29 cellular contexts compared by ENCODE assay signal in the genomic region with DNA sequence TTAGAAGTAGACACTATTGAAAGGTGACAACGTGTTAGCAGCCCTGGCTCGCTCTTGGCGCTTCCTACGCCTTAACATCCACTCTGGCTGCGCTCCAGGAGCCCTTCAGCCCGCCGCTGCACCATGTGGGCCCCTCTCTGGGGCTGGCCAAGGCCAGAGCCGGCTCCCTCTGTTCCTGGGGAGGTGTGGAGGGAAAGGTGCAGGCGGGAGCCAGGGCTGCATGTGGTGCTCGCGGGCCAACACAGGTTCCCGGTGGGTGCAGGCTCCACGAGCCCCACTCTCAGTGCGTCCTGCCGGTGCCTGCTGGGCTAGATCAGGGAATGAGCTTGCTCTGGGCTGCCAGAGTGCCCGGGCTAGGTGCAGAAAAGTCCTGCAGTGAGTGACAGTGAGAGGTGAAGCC.
"Had no signal": no experiment of that assay in that cellular context is flagged by ENCODE, and none has a peak within 500 bp of the region (broad histone marks: within the 10 kb centered on the region; RNA-seq: fewer than 3 reads in every experiment).

No MANE protein-coding gene starts in this region.

- H3K27me3 Mint-ChIP-seq: naive thymus-derived CD8-positive, alpha-beta T cell; progenitor cell of endocrine pancreas; stimulated activated memory B cell treated with anti-CD40 and anti-IgM and Interleukin-4, amounts not matched to agents 10 μg/mL and 1 μg/mL and 100 μg/mL, for 72 hours had no signal

- H3K27me3 ChIP-seq: left lung, neutrophil, ovary, right atrium auricular region, right lobe of liver, stomach, testis, thyroid gland, transverse colon, upper lobe of right lung had no signal

- DNase-seq: hypothalamus; immature natural killer cell; kidney; left colon; lower lobe of right lung; mammary epithelial cell; mesenchymal stem cell; naive thymus-derived CD8-positive, alpha-beta T cell; occipital lobe; ovary; right lobe of liver; stimulated activated CD4-positive, alpha-beta T cell treated with anti-CD3 and anti-CD28 coated beads, Interleukin-1b, Interleukin-23, amount 100 ng/mL, for 48 hours; stimulated activated CD4-positive, alpha-beta T cell treated with anti-CD3 and anti-CD28 coated beads, Interleukin-2, amount 100 ng/mL, for 48 hours; stimulated activated CD4-positive, alpha-beta T cell treated with anti-CD3 and anti-CD28 coated beads, Interleukin-4, amount 100 ng/mL, for 4 hours; stimulated activated CD8-positive, alpha-beta memory T cell treated with anti-CD3 and anti-CD28 coated beads, Interleukin-4, amount 100 ng/mL, for 48 hours; stimulated activated naive CD4-positive, alpha-beta T cell treated with Interleukin-2 at 50 U/mL for 16 hours; stomach; thyroid gland; transverse colon; upper lobe of right lung had no signal

- ATAC-seq: left colon; left lung; lower lobe of right lung; naive thymus-derived CD8-positive, alpha-beta T cell; right lobe of liver; stimulated activated memory B cell treated with anti-CD40 and anti-IgM and Interleukin-4, amounts not matched to agents 10 μg/mL and 1 μg/mL and 100 μg/mL, for 72 hours; upper lobe of right lung had no signal

- H3K36me3 ChIP-seq: left lung, lower lobe of right lung, neutrophil, ovary, right atrium auricular region, right lobe of liver, stomach, thyroid gland, transverse colon, upper lobe of right lung had no signal

- H3K4me2 ChIP-seq: smooth muscle cell had no signal

- H3K9me3 Mint-ChIP-seq: stimulated activated memory B cell treated with anti-CD40 and anti-IgM and Interleukin-4, amounts not matched to agents 10 μg/mL and 1 μg/mL and 100 μg/mL, for 72 hours had no signal

- H3K4me1 ChIP-seq: left lung, lower lobe of right lung, right atrium auricular region, right lobe of liver, stomach, testis, thyroid gland, transverse colon, upper lobe of right lung had no signal

- H3K27ac Mint-ChIP-seq: immature natural killer cell; naive thymus-derived CD8-positive, alpha-beta T cell; nephron; progenitor cell of endocrine pancreas; stimulated activated memory B cell treated with anti-CD40 and anti-IgM and Interleukin-4, amounts not matched to agents 10 μg/mL and 1 μg/mL and 100 μg/mL, for 72 hours had no signal

- H3K4me3 ChIP-seq: left lung, lower lobe of right lung, ovary, right atrium auricular region, right lobe of liver, smooth muscle cell, stomach, thyroid gland, transverse colon, upper lobe of right lung had no signal

- H3K27ac ChIP-seq: left lung, lower lobe of right lung, neutrophil, ovary, right atrium auricular region, right lobe of liver, stomach, testis, thyroid gland, transverse colon, upper lobe of right lung had no signal

- H3K9me3 ChIP-seq: lower lobe of right lung, neutrophil, ovary, right atrium auricular region, right lobe of liver, testis, thyroid gland, transverse colon, upper lobe of right lung had no signal

- H3K4me1 Mint-ChIP-seq: immature natural killer cell; naive thymus-derived CD8-positive, alpha-beta T cell; nephron; neural crest cell; stimulated activated memory B cell treated with anti-CD40 and anti-IgM and Interleukin-4, amounts not matched to agents 10 μg/mL and 1 μg/mL and 100 μg/mL, for 72 hours had no signal

- H3K4me3 Mint-ChIP-seq: immature natural killer cell; naive thymus-derived CD8-positive, alpha-beta T cell; nephron; neural crest cell; stimulated activated memory B cell treated with anti-CD40 and anti-IgM and Interleukin-4, amounts not matched to agents 10 μg/mL and 1 μg/mL and 100 μg/mL, for 72 hours had no signal

- H3K36me3 Mint-ChIP-seq: immature natural killer cell; naive thymus-derived CD8-positive, alpha-beta T cell; stimulated activated memory B cell treated with anti-CD40 and anti-IgM and Interleukin-4, amounts not matched to agents 10 μg/mL and 1 μg/mL and 100 μg/mL, for 72 hours had no signal
